In the genomic region with DNA sequence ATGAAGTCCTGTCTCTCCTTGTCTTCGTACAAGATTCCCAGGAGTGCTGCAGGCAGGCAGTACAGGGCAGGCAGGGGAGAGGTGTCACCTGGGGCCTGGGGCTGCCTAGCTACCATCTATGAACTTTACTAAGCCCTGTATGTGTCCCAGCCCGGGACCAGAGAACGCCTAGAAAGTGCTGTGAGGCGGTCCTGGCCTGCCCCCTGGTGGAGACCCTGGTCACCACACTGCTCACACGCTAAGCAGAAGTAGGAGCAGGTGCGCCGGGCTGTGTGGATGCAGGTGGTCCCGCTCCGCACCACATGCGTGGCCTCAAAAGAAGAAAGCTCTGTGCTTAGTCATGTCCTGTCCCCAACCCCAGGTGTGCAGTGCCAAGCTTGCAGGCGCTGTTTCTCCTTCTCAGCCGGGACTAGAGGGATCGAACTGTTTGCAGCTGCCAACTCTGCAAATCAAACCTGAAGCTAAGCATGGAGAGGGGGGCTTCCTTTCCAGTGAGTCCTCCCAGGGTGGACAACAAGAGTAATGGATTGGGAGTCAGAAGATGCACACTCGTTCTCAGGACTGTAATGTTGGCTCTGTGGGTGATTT, we compare ENCODE assay signal across 10 cellular contexts. TPM values are rescaled to one million over a fixed set of nuclear protein-coding genes. Genes with fewer than 3 reads are reported as not detected.
A peak's percentile ranks its signal among the peaks of the same experiment; 100 is the strongest.
DNase-seq lines count a peak whose midpoint lies in the region; ATAC-seq and TF ChIP-seq lines count a peak whose summit lies in the region.
"Not testable (repeated sequence)": the region's sequence is repeated elsewhere in the genome, so short reads cannot be mapped to it uniquely, and the experiment has no call there.
"Had no signal": no experiment of that assay in that cellular context is flagged by ENCODE, and none has a peak within 500 bp of the region (broad histone marks: within the 10 kb centered on the region; RNA-seq: fewer than 3 reads in every experiment).

No MANE protein-coding gene starts in this region.

- H3K4me3 Mint-ChIP-seq in activated CD4-positive, alpha-beta T cell treated with anti-CD3 and anti-CD28 coated beads for 36 hours; activated T-helper 1 cell treated with anti-CD3 and anti-CD28 coated beads, Interleukin-12 subunit alpha, Interleukin-12 subunit beta, Interleukin-2, Interleukin-4 antibody, amounts not matched to agents 30 ng/mL and 10 ng/mL and 1 ng/mL, durations not matched to agents 14 hours and 24 hours and 36 hours: not testable (repeated sequence)

- H3K27ac ChIP-seq in left lung; smooth muscle cell (ENCODE audit: low read depth): not testable (repeated sequence)

- not testable (repeated sequence) for H3K79me2 ChIP-seq in smooth muscle cell (ENCODE audit: low read depth)

- TF ChIP-seq EP300 in Ishikawa (IDR thresholded peaks at IDR 0.05; ENCODE audit: borderline replicate concordance), result not testable (repeated sequence)

- not testable (repeated sequence) for H3K36me3 Mint-ChIP-seq in activated CD4-positive, alpha-beta T cell treated with anti-CD3 and anti-CD28 coated beads for 36 hours (ENCODE audit: low read depth); activated T-helper 1 cell treated with anti-CD3 and anti-CD28 coated beads, Interleukin-12 subunit alpha, Interleukin-12 subunit beta, Interleukin-2, Interleukin-4 antibody, amounts not matched to agents 30 ng/mL and 10 ng/mL and 1 ng/mL, durations not matched to agents 14 hours and 24 hours and 36 hours (ENCODE audit: low read depth)

- not testable (repeated sequence) for H3K4me2 ChIP-seq in smooth muscle cell

- not testable (repeated sequence) for H4K20me1 ChIP-seq in smooth muscle cell (ENCODE audit: low read depth)

- H3F3A ChIP-seq in smooth muscle cell (ENCODE audit: low read depth), result not testable (repeated sequence)

- H2AFZ ChIP-seq in smooth muscle cell (ENCODE audit: low read depth), result not testable (repeated sequence)

- peak; percentile 54 for TF ChIP-seq RAD21 in Ishikawa (IDR thresholded peaks at IDR 0.05; ENCODE audit: low read depth)

- not testable (repeated sequence) for ATAC-seq in activated CD4-positive, alpha-beta T cell treated with anti-CD3 and anti-CD28 coated beads for 36 hours; left lung

- not testable (repeated sequence) for H3K9me3 Mint-ChIP-seq in activated CD4-positive, alpha-beta T cell treated with anti-CD3 and anti-CD28 coated beads for 36 hours (ENCODE audit: low read depth); activated T-helper 1 cell treated with anti-CD3 and anti-CD28 coated beads, Interleukin-12 subunit alpha, Interleukin-12 subunit beta, Interleukin-2, Interleukin-4 antibody, amounts not matched to agents 30 ng/mL and 10 ng/mL and 1 ng/mL, durations not matched to agents 14 hours and 24 hours and 36 hours

- not testable (repeated sequence) for H3K9ac ChIP-seq in smooth muscle cell (ENCODE audit: low read depth)

- not testable (repeated sequence) for H3K27me3 Mint-ChIP-seq in activated CD4-positive, alpha-beta T cell treated with anti-CD3 and anti-CD28 coated beads for 36 hours
- H3K27me3 Mint-ChIP-seq in activated T-helper 1 cell treated with anti-CD3 and anti-CD28 coated beads, Interleukin-12 subunit alpha, Interleukin-12 subunit beta, Interleukin-2, Interleukin-4 antibody, amounts not matched to agents 30 ng/mL and 10 ng/mL and 1 ng/mL, durations not matched to agents 14 hours and 24 hours and 36 hours (ENCODE audit: insufficient read depth), result peaks cover 16% of the 10 kb centered on the region

- H3K4me1 ChIP-seq in left lung; smooth muscle cell (ENCODE audit: low read depth): not testable (repeated sequence)

- H3K27ac Mint-ChIP-seq in activated CD4-positive, alpha-beta T cell treated with anti-CD3 and anti-CD28 coated beads for 36 hours; activated T-helper 1 cell treated with anti-CD3 and anti-CD28 coated beads, Interleukin-12 subunit alpha, Interleukin-12 subunit beta, Interleukin-2, Interleukin-4 antibody, amounts not matched to agents 30 ng/mL and 10 ng/mL and 1 ng/mL, durations not matched to agents 14 hours and 24 hours and 36 hours: not testable (repeated sequence)

- TF ChIP-seq CTCF in AG10803 (conservative IDR thresholded peaks at IDR 0.05; ENCODE audit: low read length), result peak; percentile 19
- peak; percentile 35 for TF ChIP-seq CTCF in choroid plexus epithelial cell (conservative IDR thresholded peaks at IDR 0.05; ENCODE audit: low read depth, low read length)
- TF ChIP-seq CTCF in left lung (IDR thresholded peaks at IDR 0.05), result peak; percentile 24 to 45
- TF ChIP-seq CTCF in smooth muscle cell (IDR thresholded peaks at IDR 0.05; ENCODE audit: borderline replicate concordance, insufficient read depth, poor library complexity, severe bottlenecking), result peak; percentile 37

- POLR2A ChIA-PET in activated CD4-positive, alpha-beta T cell treated with anti-CD3 and anti-CD28 coated beads for 36 hours (lab: Charles Lee), result interaction anchor here (0.6 kb wide), 1 partner anchor 1425 kb away, joined by 6 read pairs; the partner anchor contains the start of gene YIF1A

- not testable (repeated sequence) for H3K9me3 ChIP-seq in left lung; smooth muscle cell (replicated peaks; ENCODE audit: low read depth)

- not testable (repeated sequence) for H3K4me1 Mint-ChIP-seq in activated CD4-positive, alpha-beta T cell treated with anti-CD3 and anti-CD28 coated beads for 36 hours; activated T-helper 1 cell treated with anti-CD3 and anti-CD28 coated beads, Interleukin-12 subunit alpha, Interleukin-12 subunit beta, Interleukin-2, Interleukin-4 antibody, amounts not matched to agents 30 ng/mL and 10 ng/mL and 1 ng/mL, durations not matched to agents 14 hours and 24 hours and 36 hours (ENCODE audit: low read depth)

- CTCF ChIA-PET in activated CD4-positive, alpha-beta T cell treated with anti-CD3 and anti-CD28 coated beads for 36 hours (lab: Charles Lee), result interaction anchor here (0.6 kb wide), 1 partner anchor 480 kb away, joined by 3 read pairs; no protein-coding TSS in a partner anchor

- not testable (repeated sequence) for H3K36me3 ChIP-seq in left lung; smooth muscle cell (ENCODE audit: low read depth)

- peaks cover 4 to 32% of the 10 kb centered on the region in 2 donors for H3K27me3 ChIP-seq in left lung
- not testable (repeated sequence) for H3K27me3 ChIP-seq in smooth muscle cell (ENCODE audit: low read depth)

- 14% methylated on average over 8 of the region's 14 CpGs for WGBS in smooth muscle cell (ENCODE audit: low lambda C conversion rate)

- intact Hi-C loops in activated CD4-positive, alpha-beta T cell treated with anti-CD3 and anti-CD28 coated beads for 36 hours (cut with DNase I, micrococcal nuclease), result loop anchor here (1.0 to 10.0 kb wide), 2 partner anchors 79 to 85 kb away; partner anchors contain the start of genes NUDT8 (in 1 of the 2) and TBX10 (in 1 of the 2)
- intact Hi-C loops in activated T-helper 1 cell treated with anti-CD3 and anti-CD28 coated beads, Interleukin-12 subunit alpha, Interleukin-12 subunit beta, Interleukin-2, Interleukin-4 antibody, amounts not matched to agents 30 ng/mL and 10 ng/mL and 1 ng/mL, durations not matched to agents 14 hours and 24 hours and 36 hours (cut with micrococcal nuclease), result loop anchor here (5.0 kb wide), 1 partner anchor 87 kb away; the partner anchor contains the start of gene NUDT8
- intact Hi-C loops in left lung (cut with DNase I), result not testable (repeated sequence)

- H3K4me3 ChIP-seq in AG10803 (ENCODE audit: low read length); choroid plexus epithelial cell (ENCODE audit: low read depth, low read length); left lung; smooth muscle cell: not testable (repeated sequence)

- not testable (repeated sequence) for DNase-seq in AG10803 (ENCODE audit: low read depth); choroid plexus epithelial cell (ENCODE audit: low read depth); smooth muscle cell (lab: John Stamatoyannopoulos, UW; ENCODE audit: unreplicated experiment)
- DNase-seq in activated CD4-positive, alpha-beta T cell treated with anti-CD3 and anti-CD28 coated beads for 36 hours, result peak; percentile 77
- peak; percentile 47 for DNase-seq in activated T-helper 1 cell treated with anti-CD3 and anti-CD28 coated beads, Interleukin-12 subunit alpha, Interleukin-12 subunit beta, Interleukin-2, Interleukin-4 antibody, amounts not matched to agents 30 ng/mL and 10 ng/mL and 1 ng/mL, durations not matched to agents 14 hours and 24 hours and 36 hours (ENCODE audit: low spot score)
- DNase-seq in left lung, result peak in 1 of 2 donors; percentile 44
- DNase-seq in stimulated activated CD8-positive, alpha-beta memory T cell treated with anti-CD3 and anti-CD28 coated beads, Interleukin-4, amount 100 ng/mL, for 48 hours, result peak; percentile 72

RNA-seq across cellular contexts. Expression of gene ALDH3B2, which starts 39.6 kb away (rescaled TPM):
- total RNA-seq in activated CD4-positive, alpha-beta T cell treated with anti-CD3 and anti-CD28 coated beads for 36 hours, result not detected
- not detected in 2 replicates for total RNA-seq in activated T-helper 1 cell treated with anti-CD3 and anti-CD28 coated beads, Interleukin-12 subunit alpha, Interleukin-12 subunit beta, Interleukin-2, Interleukin-4 antibody, amounts not matched to agents 30 ng/mL and 10 ng/mL and 1 ng/mL, durations not matched to agents 14 hours and 24 hours and 36 hours
- total RNA-seq in left lung, result under 1 TPM; 0.79 to 0.94 TPM
- total RNA-seq in smooth muscle cell, result 2.6 and 5.0 TPM in 2 replicates
- polyA plus RNA-seq in smooth muscle cell, result 0.77 and 3.1 TPM in 2 replicates
- total RNA-seq: G401, mononuclear cell had no signal
